ENCODE assay signal across 1 cellular context in the genomic region with DNA sequence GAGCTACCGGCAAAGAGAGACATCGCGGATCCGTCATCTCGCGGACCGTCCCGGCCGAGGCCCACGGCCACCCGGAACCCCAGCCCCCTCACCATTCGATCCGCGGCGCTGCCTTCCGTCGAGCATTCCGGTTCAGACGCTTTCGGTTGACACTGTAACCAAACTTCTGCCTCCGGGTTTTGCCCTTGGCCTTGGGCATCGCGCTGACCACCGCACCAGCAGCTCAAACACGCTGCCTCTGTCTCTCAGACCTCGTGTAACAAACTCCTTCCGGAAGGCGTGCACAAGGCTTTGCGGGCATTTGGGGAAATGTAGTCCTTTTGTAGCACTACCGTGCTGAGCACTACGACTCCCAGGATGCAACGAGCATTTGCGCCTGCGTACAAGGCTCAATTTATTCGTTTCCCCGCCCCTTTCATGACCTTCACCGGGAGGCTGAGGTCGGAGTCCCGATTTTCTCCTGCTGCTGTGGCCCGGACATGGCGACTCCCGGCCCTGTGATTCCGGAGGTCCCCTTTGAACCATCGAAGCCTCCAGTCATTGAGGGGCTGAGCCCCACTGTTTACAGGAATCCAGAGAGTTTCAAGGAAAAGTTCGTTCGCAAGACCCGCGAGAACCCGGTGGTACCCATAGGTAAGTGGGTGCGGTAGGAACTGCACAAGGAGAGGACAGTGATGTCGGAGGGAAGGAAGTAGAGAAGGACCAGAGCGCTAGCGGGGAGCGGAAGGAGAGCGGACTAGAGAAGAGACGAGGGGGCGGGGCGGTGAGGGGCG.
A peak's percentile ranks its signal among the peaks of the same experiment; 100 is the strongest.
TF ChIP-seq lines count a peak whose summit lies in the region.

HIGD2A (plus strand) TSS at position 411 of the 773 bp plus-strand sequence; CDS start at position 480, 69 bp downstream.
A gene with protein sequence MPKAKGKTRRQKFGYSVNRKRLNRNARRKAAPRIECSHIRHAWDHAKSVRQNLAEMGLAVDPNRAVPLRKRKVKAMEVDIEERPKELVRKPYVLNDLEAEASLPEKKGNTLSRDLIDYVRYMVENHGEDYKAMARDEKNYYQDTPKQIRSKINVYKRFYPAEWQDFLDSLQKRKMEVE (minus strand): TSS at position 258 of the 773 bp plus-strand sequence. CDS start 59 bp downstream, at position 199.

TF ChIP-seq in HepG2, 621 proteins besides CTCF, POLR2A, EP300 and RAD21 (continued from another document and continues in another):
- TF ChIP-seq ZFP91 (CRISPR knock-in tag; IDR thresholded peaks at IDR 0.05; ENCODE audit: borderline replicate concordance) (peak; percentile 86), ZNF816 (CRISPR knock-in tag; IDR thresholded peaks at IDR 0.05; ENCODE audit: borderline replicate concordance) (no peak), ZNF552 (CRISPR knock-in tag; IDR thresholded peaks at IDR 0.05; ENCODE audit: borderline replicate concordance) (no peak; the same call in 1 of the 2 replicates), TMF1 (CRISPR knock-in tag; IDR thresholded peaks at IDR 0.05; ENCODE audit: low read depth) (peak; percentile 74; the same call in 1 of the 2 replicates), HNRNPH1 (optimal IDR thresholded peaks at IDR 0.05; ENCODE audit: low read depth, low read length) (no peak), THRA (CRISPR knock-in tag; IDR thresholded peaks at IDR 0.05; ENCODE audit: borderline replicate concordance) (peak; percentile 38; the same call in 1 of the 2 replicates), XBP1 (CRISPR knock-in tag; IDR thresholded peaks at IDR 0.05) (no peak), E2F2 (CRISPR knock-in tag; IDR thresholded peaks at IDR 0.05; ENCODE audit: borderline replicate concordance) (peak; percentile 24; the same call in 1 of the 2 replicates), MED1 (CRISPR knock-in tag; IDR thresholded peaks at IDR 0.05) (peak; percentile 1; the same call in 1 of the 2 replicates), TEAD2 (CRISPR knock-in tag; IDR thresholded peaks at IDR 0.05) (no peak), ZNF770 (CRISPR knock-in tag; IDR thresholded peaks at IDR 0.05) (peak; percentile 99), FIP1L1 (IDR thresholded peaks at IDR 0.05; ENCODE audit: borderline replicate concordance, insufficient read depth, low read depth, low read length) (no peak), MBNL3 (CRISPR knock-in tag; conservative IDR thresholded peaks at IDR 0.05) (no peak), PAX8 (CRISPR knock-in tag; IDR thresholded peaks at IDR 0.05; ENCODE audit: borderline replicate concordance) (no peak; the same call in 1 of the 2 replicates), ATRX (CRISPR knock-in tag; IDR thresholded peaks at IDR 0.05; ENCODE audit: borderline replicate concordance) (no peak), USF2 (IDR thresholded peaks at IDR 0.05; ENCODE audit: low read depth, low read length) (no peak), USF2 (CRISPR knock-in tag; IDR thresholded peaks at IDR 0.05; ENCODE audit: borderline replicate concordance) (peak; percentile 60; the same call in 1 of the 2 replicates), ZKSCAN8 (CRISPR knock-in tag; IDR thresholded peaks at IDR 0.05; ENCODE audit: borderline replicate concordance) (peak; percentile 65), NR2F2 (IDR thresholded peaks at IDR 0.05; ENCODE audit: borderline replicate concordance, low read depth) (peak; percentile 56; the same call in 1 of the 2 replicates), ESRRA (CRISPR knock-in tag; IDR thresholded peaks at IDR 0.05; ENCODE audit: low read depth) (peak; percentile 98), ZFP36 (IDR thresholded peaks at IDR 0.05; ENCODE audit: borderline replicate concordance, low read depth, low read length, partially characterized antibody) (no peak), THAP7 (CRISPR knock-in tag; IDR thresholded peaks at IDR 0.05) (no peak), GTF3A (CRISPR knock-in tag; conservative IDR thresholded peaks at IDR 0.05) (no peak), AKAP8 (CRISPR knock-in tag; IDR thresholded peaks at IDR 0.05) (peak; percentile 36; the same call in 1 of the 2 replicates), KDM3A (CRISPR knock-in tag; IDR thresholded peaks at IDR 0.05; ENCODE audit: low read depth) (0 out of 2 replicates have a peak, but pooled peaks have one; percentile 32), MEIS1 (CRISPR knock-in tag; IDR thresholded peaks at IDR 0.05; ENCODE audit: borderline replicate concordance) (0 out of 2 replicates have a peak, but pooled peaks have one; percentile 84)
- TF ChIP-seq, protein P1, sequence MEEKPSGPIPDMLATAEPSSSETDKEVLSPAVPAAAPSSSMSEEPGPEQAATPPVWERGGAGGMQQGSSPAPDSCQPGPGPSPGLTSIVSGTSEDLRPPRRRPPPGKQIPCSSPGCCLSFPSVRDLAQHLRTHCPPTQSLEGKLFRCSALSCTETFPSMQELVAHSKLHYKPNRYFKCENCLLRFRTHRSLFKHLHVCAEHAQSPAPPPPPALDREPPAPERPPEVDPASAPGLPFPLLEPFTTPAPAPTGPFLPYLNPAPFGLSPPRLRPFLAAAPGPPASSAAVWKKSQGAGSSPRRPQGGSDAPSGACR (CRISPR knock-in tag; IDR thresholded peaks at IDR 0.05) = peak; percentile 58; the same call in 1 of the 2 replicates
- TF ChIP-seq, protein P2, sequence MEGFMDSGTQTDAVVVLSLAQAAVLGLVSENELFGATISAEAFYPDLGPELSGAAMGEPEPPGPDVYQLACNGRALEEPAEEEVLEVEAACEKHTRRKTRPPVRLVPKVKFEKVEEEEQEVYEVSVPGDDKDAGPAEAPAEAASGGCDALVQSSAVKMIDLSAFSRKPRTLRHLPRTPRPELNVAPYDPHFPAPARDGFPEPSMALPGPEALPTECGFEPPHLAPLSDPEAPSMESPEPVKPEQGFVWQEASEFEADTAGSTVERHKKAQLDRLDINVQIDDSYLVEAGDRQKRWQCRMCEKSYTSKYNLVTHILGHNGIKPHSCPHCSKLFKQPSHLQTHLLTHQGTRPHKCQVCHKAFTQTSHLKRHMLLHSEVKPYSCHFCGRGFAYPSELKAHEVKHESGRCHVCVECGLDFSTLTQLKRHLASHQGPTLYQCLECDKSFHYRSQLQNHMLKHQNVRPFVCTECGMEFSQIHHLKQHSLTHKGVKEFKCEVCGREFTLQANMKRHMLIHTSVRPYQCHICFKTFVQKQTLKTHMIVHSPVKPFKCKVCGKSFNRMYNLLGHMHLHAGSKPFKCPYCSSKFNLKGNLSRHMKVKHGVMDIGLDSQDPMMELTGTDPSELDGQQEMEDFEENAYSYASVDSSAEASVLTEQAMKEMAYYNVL (CRISPR knock-in tag; IDR thresholded peaks at IDR 0.05; ENCODE audit: borderline replicate concordance) = no peak; the same call in 1 of the 2 replicates
- TF ChIP-seq, protein P3, sequence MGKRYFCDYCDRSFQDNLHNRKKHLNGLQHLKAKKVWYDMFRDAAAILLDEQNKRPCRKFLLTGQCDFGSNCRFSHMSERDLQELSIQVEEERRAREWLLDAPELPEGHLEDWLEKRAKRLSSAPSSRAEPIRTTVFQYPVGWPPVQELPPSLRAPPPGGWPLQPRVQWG (CRISPR knock-in tag; IDR thresholded peaks at IDR 0.05; ENCODE audit: borderline replicate concordance, low read depth) = no peak
- TF ChIP-seq, protein P4, sequence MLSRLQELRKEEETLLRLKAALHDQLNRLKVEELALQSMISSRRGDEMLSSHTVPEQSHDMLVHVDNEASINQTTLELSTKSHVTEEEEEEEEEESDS (CRISPR knock-in tag; IDR thresholded peaks at IDR 0.05; ENCODE audit: borderline replicate concordance) = no peak; the same call in 1 of the 2 replicates
- TF ChIP-seq, protein P5, sequence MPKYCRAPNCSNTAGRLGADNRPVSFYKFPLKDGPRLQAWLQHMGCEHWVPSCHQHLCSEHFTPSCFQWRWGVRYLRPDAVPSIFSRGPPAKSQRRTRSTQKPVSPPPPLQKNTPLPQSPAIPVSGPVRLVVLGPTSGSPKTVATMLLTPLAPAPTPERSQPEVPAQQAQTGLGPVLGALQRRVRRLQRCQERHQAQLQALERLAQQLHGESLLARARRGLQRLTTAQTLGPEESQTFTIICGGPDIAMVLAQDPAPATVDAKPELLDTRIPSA (CRISPR knock-in tag; IDR thresholded peaks at IDR 0.05; ENCODE audit: borderline replicate concordance) = no peak
- TF ChIP-seq, protein P6, sequence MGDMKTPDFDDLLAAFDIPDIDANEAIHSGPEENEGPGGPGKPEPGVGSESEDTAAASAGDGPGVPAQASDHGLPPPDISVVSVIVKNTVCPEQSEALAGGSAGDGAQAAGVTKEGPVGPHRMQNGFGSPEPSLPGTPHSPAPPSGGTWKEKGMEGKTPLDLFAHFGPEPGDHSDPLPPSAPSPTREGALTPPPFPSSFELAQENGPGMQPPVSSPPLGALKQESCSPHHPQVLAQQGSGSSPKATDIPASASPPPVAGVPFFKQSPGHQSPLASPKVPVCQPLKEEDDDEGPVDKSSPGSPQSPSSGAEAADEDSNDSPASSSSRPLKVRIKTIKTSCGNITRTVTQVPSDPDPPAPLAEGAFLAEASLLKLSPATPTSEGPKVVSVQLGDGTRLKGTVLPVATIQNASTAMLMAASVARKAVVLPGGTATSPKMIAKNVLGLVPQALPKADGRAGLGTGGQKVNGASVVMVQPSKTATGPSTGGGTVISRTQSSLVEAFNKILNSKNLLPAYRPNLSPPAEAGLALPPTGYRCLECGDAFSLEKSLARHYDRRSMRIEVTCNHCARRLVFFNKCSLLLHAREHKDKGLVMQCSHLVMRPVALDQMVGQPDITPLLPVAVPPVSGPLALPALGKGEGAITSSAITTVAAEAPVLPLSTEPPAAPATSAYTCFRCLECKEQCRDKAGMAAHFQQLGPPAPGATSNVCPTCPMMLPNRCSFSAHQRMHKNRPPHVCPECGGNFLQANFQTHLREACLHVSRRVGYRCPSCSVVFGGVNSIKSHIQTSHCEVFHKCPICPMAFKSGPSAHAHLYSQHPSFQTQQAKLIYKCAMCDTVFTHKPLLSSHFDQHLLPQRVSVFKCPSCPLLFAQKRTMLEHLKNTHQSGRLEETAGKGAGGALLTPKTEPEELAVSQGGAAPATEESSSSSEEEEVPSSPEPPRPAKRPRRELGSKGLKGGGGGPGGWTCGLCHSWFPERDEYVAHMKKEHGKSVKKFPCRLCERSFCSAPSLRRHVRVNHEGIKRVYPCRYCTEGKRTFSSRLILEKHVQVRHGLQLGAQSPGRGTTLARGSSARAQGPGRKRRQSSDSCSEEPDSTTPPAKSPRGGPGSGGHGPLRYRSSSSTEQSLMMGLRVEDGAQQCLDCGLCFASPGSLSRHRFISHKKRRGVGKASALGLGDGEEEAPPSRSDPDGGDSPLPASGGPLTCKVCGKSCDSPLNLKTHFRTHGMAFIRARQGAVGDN (CRISPR knock-in tag; IDR thresholded peaks at IDR 0.05) = peak; percentile 97
